In genomic region chr2:19362652-19363473, GRCh38 we compare ENCODE assay signal across 1 cellular context.
TF ChIP-seq lines count a peak whose summit lies in the region.

No MANE protein-coding gene starts in this region.

TF ChIP-seq in IMR-90, 13 proteins besides CTCF, POLR2A, EP300 and RAD21 (continued from another document):
- TF ChIP-seq USF2 (IDR thresholded peaks at IDR 0.05; ENCODE audit: low read depth, low read length) (no peak), NFE2L2 (IDR thresholded peaks at IDR 0.05; ENCODE audit: low read depth, low read length) (no peak), RCOR1 (IDR thresholded peaks at IDR 0.05; ENCODE audit: insufficient replicate concordance, low read length) (no peak), CEBPB (IDR thresholded peaks at IDR 0.05; ENCODE audit: low read depth, low read length) (peak; percentile 9; the same call in 1 of the 2 replicates), MAZ (IDR thresholded peaks at IDR 0.05; ENCODE audit: borderline replicate concordance, low read depth, low read length) (peak; percentile 44; the same call in 1 of the 2 replicates), FOS (IDR thresholded peaks at IDR 0.05; ENCODE audit: low read depth, low read length) (no peak), CHD1 (IDR thresholded peaks at IDR 0.05; ENCODE audit: low read depth, low read length) (no peak), RFX5 (IDR thresholded peaks at IDR 0.05; ENCODE audit: low read depth, low read length) (no peak)
